33 cellular contexts compared by ENCODE assay signal in the genomic region with DNA sequence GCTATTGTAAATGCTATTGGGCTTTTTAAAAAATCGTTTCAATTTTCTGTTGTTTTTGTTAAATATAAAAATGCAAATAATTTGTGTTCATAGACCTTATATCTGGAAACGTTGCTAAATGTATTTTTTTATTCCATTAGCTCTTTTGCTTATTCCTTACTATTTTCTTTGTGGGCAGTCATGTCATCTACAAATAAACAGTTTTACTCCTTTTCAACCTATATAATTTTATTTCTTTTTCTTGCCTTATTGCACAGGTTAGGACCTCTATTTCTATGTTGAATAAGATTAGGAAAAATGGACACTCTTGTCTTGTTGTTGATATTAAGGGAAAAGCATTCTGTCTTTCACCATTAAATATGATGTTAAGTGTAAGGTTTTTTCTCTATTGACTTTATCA.
"Had no signal": no experiment of that assay in that cellular context is flagged by ENCODE, and none has a peak within 500 bp of the region (broad histone marks: within the 10 kb centered on the region; RNA-seq: fewer than 3 reads in every experiment).

No MANE protein-coding gene starts in this region.

- H3K27ac ChIP-seq: adrenal gland, WERI-Rb-1 had no signal

- DNase-seq: activated B cell treated with CpG ODN at 0.5 μM for 24 hours; activated CD4-positive, alpha-beta memory T cell treated with anti-CD3 and anti-CD28 coated beads for 36 hours; activated CD4-positive, alpha-beta T cell treated with anti-CD3 and anti-CD28 coated beads for 4 hours; activated CD4-positive, alpha-beta T cell treated with anti-CD3 and anti-CD28 coated beads, Interleukin-2, amount 10 ng/mL, durations not matched to agents 24 days and 14 days; activated CD4-positive, alpha-beta T cell treated with anti-CD3 and anti-CD28 coated beads, Interleukin-2, amount 50 U/mL, for 1 hour; activated CD4-positive, alpha-beta T cell treated with anti-CD3 and anti-CD28 coated beads, Interleukin-2, amount 50 U/mL, for 4 hours; activated CD4-positive, CD25-positive, alpha-beta regulatory T cell treated with anti-CD3 and anti-CD28 coated beads, Interleukin-2, amount 50 U/mL, for 72 hours; activated CD8-positive, alpha-beta memory T cell treated with anti-CD3 and anti-CD28 coated beads, Interleukin-2, amount 50 U/mL, for 4 hours; activated CD8-positive, alpha-beta T cell treated with anti-CD3 and anti-CD28 coated beads for 36 hours; activated effector memory CD4-positive, alpha-beta T cell treated with anti-CD3 and anti-CD28 coated beads, Interleukin-2, amount 50 U/mL, for 16 hours; activated gamma-delta T cell treated with Interleukin-2 at 50 U/mL for 16 hours; activated naive CD4-positive, alpha-beta T cell; activated naive CD4-positive, alpha-beta T cell treated with anti-CD3 and anti-CD28 coated beads for 36 hours; activated naive CD4-positive, alpha-beta T cell treated with anti-CD3 and anti-CD28 coated beads, Interleukin-2, amount 50 U/mL, for 16 hours; activated naive CD8-positive, alpha-beta T cell treated with anti-CD3 and anti-CD28 coated beads for 36 hours; activated T-cell treated with anti-CD3 and anti-CD28 coated beads for 4 hours; activated T-cell treated with anti-CD3 and anti-CD28 coated beads, Interleukin-2, amount 50 U/mL, for 1 hour; activated T-cell treated with anti-CD3 and anti-CD28 coated beads, Interleukin-2, amount 50 U/mL, for 4 hours; activated T-cell treated with anti-CD3 and anti-CD28 coated beads, Interleukin-2, amount 50 U/mL, for 72 hours; adrenal gland; amniotic stem cell; aorta; central memory CD4-positive, alpha-beta T cell; T-helper 1 cell; T-helper 2 cell; T-helper 9 cell; WERI-Rb-1 had no signal

- H3K27me3 Mint-ChIP-seq: activated B cell treated with CpG ODN at 0.5 μM for 24 hours; activated CD8-positive, alpha-beta T cell treated with anti-CD3 and anti-CD28 coated beads for 36 hours; activated naive CD8-positive, alpha-beta T cell treated with anti-CD3 and anti-CD28 coated beads for 36 hours; activated T-helper 17 cell treated with anti-CD3 and anti-CD28 coated beads, Interleukin-2, amount 50 U/mL, for 72 hours had no signal

- H3K27me3 ChIP-seq: adrenal gland had no signal

- H3K36me3 ChIP-seq: adrenal gland, WERI-Rb-1 had no signal

- H3K4me1 Mint-ChIP-seq: activated B cell treated with CpG ODN at 0.5 μM for 24 hours; activated CD4-positive, alpha-beta T cell treated with anti-CD3 and anti-CD28 coated beads, Interleukin-2, amount 10 ng/mL, durations not matched to agents 24 days and 14 days; activated naive CD8-positive, alpha-beta T cell treated with anti-CD3 and anti-CD28 coated beads for 36 hours; activated T-helper 17 cell treated with anti-CD3 and anti-CD28 coated beads, Interleukin-2, amount 50 U/mL, for 72 hours; brain had no signal

- H3K4me3 Mint-ChIP-seq: activated B cell treated with CpG ODN at 0.5 μM for 24 hours; activated CD4-positive, alpha-beta memory T cell treated with anti-CD3 and anti-CD28 coated beads for 36 hours; activated CD4-positive, alpha-beta T cell treated with anti-CD3 and anti-CD28 coated beads, Interleukin-2, amount 10 ng/mL, durations not matched to agents 24 days and 14 days; activated CD8-positive, alpha-beta T cell treated with anti-CD3 and anti-CD28 coated beads for 36 hours; activated naive CD4-positive, alpha-beta T cell treated with anti-CD3 and anti-CD28 coated beads for 36 hours; activated naive CD8-positive, alpha-beta T cell treated with anti-CD3 and anti-CD28 coated beads for 36 hours; activated T-cell treated with anti-CD3 and anti-CD28 coated beads, Interleukin-2, amount 50 U/mL, for 4 hours; activated T-cell treated with anti-CD3 and anti-CD28 coated beads, Interleukin-2, amount 50 U/mL, for 72 hours; activated T-helper 1 cell treated with anti-CD3 and anti-CD28 coated beads, Interleukin-12 subunit alpha, Interleukin-12 subunit beta, Interleukin-2, Interleukin-4 antibody, amounts not matched to agents 30 ng/mL and 10 ng/mL and 1 ng/mL, durations not matched to agents 14 hours and 24 hours and 36 hours; activated T-helper 17 cell treated with anti-CD3 and anti-CD28 coated beads, Interleukin-2, amount 50 U/mL, for 72 hours; brain; T-helper 1 cell treated with Interleukin-12 subunit alpha and Interleukin-12 subunit beta and Interleukin-4 antibody, amounts not matched to agents 30 μg/mL and 1 μg/mL, for 36 hours; T-helper 2 cell treated with Interferon-gamma antibody and Interleukin-4, amounts not matched to agents 5 μg/mL and 100 μg/mL, for 36 hours had no signal

- H3K27ac Mint-ChIP-seq: activated B cell treated with CpG ODN at 0.5 μM for 24 hours; activated CD4-positive, alpha-beta memory T cell treated with anti-CD3 and anti-CD28 coated beads for 36 hours; activated CD4-positive, alpha-beta T cell treated with anti-CD3 and anti-CD28 coated beads, Interleukin-2, amount 10 ng/mL, durations not matched to agents 24 days and 14 days; activated CD8-positive, alpha-beta T cell treated with anti-CD3 and anti-CD28 coated beads for 36 hours; activated naive CD4-positive, alpha-beta T cell treated with anti-CD3 and anti-CD28 coated beads for 36 hours; activated naive CD4-positive, alpha-beta T cell treated with anti-CD3 and anti-CD28 coated beads, Interleukin-2, amount 50 U/mL, for 72 hours; activated naive CD8-positive, alpha-beta T cell treated with anti-CD3 and anti-CD28 coated beads for 36 hours; activated T-cell treated with anti-CD3 and anti-CD28 coated beads, Interleukin-2, amount 50 U/mL, for 72 hours; activated T-helper 1 cell treated with anti-CD3 and anti-CD28 coated beads, Interleukin-12 subunit alpha, Interleukin-12 subunit beta, Interleukin-2, Interleukin-4 antibody, amounts not matched to agents 30 ng/mL and 10 ng/mL and 1 ng/mL, durations not matched to agents 14 hours and 24 hours and 36 hours; activated T-helper 17 cell treated with anti-CD3 and anti-CD28 coated beads, Interleukin-2, amount 50 U/mL, for 72 hours; brain; T-helper 1 cell treated with Interleukin-12 subunit alpha and Interleukin-12 subunit beta and Interleukin-4 antibody, amounts not matched to agents 30 μg/mL and 1 μg/mL, for 36 hours; T-helper 2 cell treated with Interferon-gamma antibody and Interleukin-4, amounts not matched to agents 5 μg/mL and 100 μg/mL, for 36 hours had no signal

- H3K4me1 ChIP-seq: adrenal gland had no signal

- H3K36me3 Mint-ChIP-seq: activated CD4-positive, alpha-beta memory T cell treated with anti-CD3 and anti-CD28 coated beads for 36 hours; activated naive CD8-positive, alpha-beta T cell treated with anti-CD3 and anti-CD28 coated beads for 36 hours had no signal

- H3K4me3 ChIP-seq: adrenal gland had no signal
